ENCODE assay signal across 22 cellular contexts in genomic region chr10:23375366-23375765, GRCh38. TPM values are rescaled to one million over a fixed set of nuclear protein-coding genes. Genes with fewer than 3 reads are reported as not detected.
"Had no signal": no experiment of that assay in that cellular context is flagged by ENCODE, and none has a peak within 500 bp of the region (broad histone marks: within the 10 kb centered on the region; RNA-seq: fewer than 3 reads in every experiment).

No MANE protein-coding gene starts in this region.

- H3K9me3 Mint-ChIP-seq: activated T-cell treated with anti-CD3 and anti-CD28 coated beads, Interleukin-2, amount 50 U/mL, for 24 hours; natural killer cell; type B pancreatic cell had no signal

- H3K4me3 Mint-ChIP-seq: activated CD8-positive, alpha-beta T cell treated with anti-CD3 and anti-CD28 coated beads, Interleukin-2, amount 10 ng/mL, durations not matched to agents 7 days and 5 days; activated naive CD4-positive, alpha-beta T cell treated with anti-CD3 and anti-CD28 coated beads, Interleukin-2, amount 10 ng/mL, durations not matched to agents 7 days and 5 days; activated T-cell treated with anti-CD3 and anti-CD28 coated beads, Interleukin-2, amount 50 U/mL, for 24 hours; immature natural killer cell; natural killer cell; stimulated activated effector memory CD8-positive, alpha-beta T cell treated with anti-CD3 and anti-CD28 coated beads, Interleukin-12 subunit alpha, Interleukin-12 subunit beta, amount 100 ng/mL, for 72 hours; type B pancreatic cell had no signal

- H3K4me3 ChIP-seq: gastrocnemius medialis, heart right ventricle, sigmoid colon, stomach, testis had no signal

- H3K36me3 ChIP-seq: gastrocnemius medialis, heart right ventricle, sigmoid colon, stomach had no signal

- H3K36me3 Mint-ChIP-seq: immature natural killer cell; natural killer cell; stimulated activated effector memory CD8-positive, alpha-beta T cell treated with anti-CD3 and anti-CD28 coated beads, Interleukin-12 subunit alpha, Interleukin-12 subunit beta, amount 100 ng/mL, for 72 hours; type B pancreatic cell had no signal

- H3K9me3 ChIP-seq: gastrocnemius medialis, heart right ventricle, sigmoid colon, stomach, testis had no signal

- H3K27me3 Mint-ChIP-seq: activated T-cell treated with anti-CD3 and anti-CD28 coated beads, Interleukin-2, amount 50 U/mL, for 24 hours; type B pancreatic cell had no signal

- H3K27me3 ChIP-seq: gastrocnemius medialis, heart right ventricle, sigmoid colon, stomach, testis had no signal

- H3K4me1 ChIP-seq: parathyroid adenoma, stomach, testis had no signal

- DNase-seq: activated CD4-positive, alpha-beta T cell treated with anti-CD3 and anti-CD28 coated beads for 48 hours; activated CD4-positive, CD25-positive, alpha-beta regulatory T cell; activated CD8-positive, alpha-beta T cell treated with anti-CD3 and anti-CD28 coated beads, Interleukin-2, amount 10 ng/mL, durations not matched to agents 7 days and 5 days; activated naive CD4-positive, alpha-beta T cell treated with anti-CD3 and anti-CD28 coated beads, Interleukin-2, amount 10 ng/mL, durations not matched to agents 7 days and 5 days; activated T-cell treated with anti-CD3 and anti-CD28 coated beads, Interleukin-2, amount 50 U/mL, for 24 hours; aorta; cerebellar nuclear complex; cortex of kidney; effector CD4-positive, alpha-beta T cell; gastrocnemius medialis; heart right ventricle; immature natural killer cell; natural killer cell; sigmoid colon; stimulated activated CD4-positive, alpha-beta T cell treated with anti-CD3 and anti-CD28 coated beads, Interleukin-4, amount 100 ng/mL, for 24 hours; stomach; testis had no signal

- H3K27ac Mint-ChIP-seq: activated CD8-positive, alpha-beta T cell treated with anti-CD3 and anti-CD28 coated beads, Interleukin-2, amount 10 ng/mL, durations not matched to agents 7 days and 5 days; activated T-cell treated with anti-CD3 and anti-CD28 coated beads, Interleukin-2, amount 50 U/mL, for 24 hours; immature natural killer cell; natural killer cell; stimulated activated effector memory CD8-positive, alpha-beta T cell treated with anti-CD3 and anti-CD28 coated beads, Interleukin-12 subunit alpha, Interleukin-12 subunit beta, amount 100 ng/mL, for 72 hours; type B pancreatic cell had no signal

- ATAC-seq: activated CD8-positive, alpha-beta T cell treated with anti-CD3 and anti-CD28 coated beads, Interleukin-2, amount 10 ng/mL, durations not matched to agents 7 days and 5 days; gastrocnemius medialis; natural killer cell; stimulated activated effector memory CD8-positive, alpha-beta T cell treated with anti-CD3 and anti-CD28 coated beads, Interleukin-12 subunit alpha, Interleukin-12 subunit beta, amount 100 ng/mL, for 72 hours had no signal

- H3K27ac ChIP-seq: gastrocnemius medialis, parathyroid adenoma, sigmoid colon, stomach, testis had no signal

- H3K4me1 Mint-ChIP-seq: immature natural killer cell, natural killer cell had no signal

RNA-seq across cellular contexts. Expression of gene C10orf67, which starts 30.8 kb away (rescaled TPM):
- total RNA-seq: activated CD8-positive, alpha-beta T cell treated with anti-CD3 and anti-CD28 coated beads, Interleukin-2, amount 10 ng/mL, durations not matched to agents 7 days and 5 days; aorta; mesenteric fat pad; natural killer cell; sigmoid colon; T-helper 2 cell treated with Interferon-gamma antibody and Interleukin-4, amounts not matched to agents 100 ng/mL and 5 ng/mL, for 36 hours had no signal
- polyA plus RNA-seq: aorta, immature natural killer cell had no signal
